ENCODE assay signal across 24 cellular contexts in genomic region chr1:173056355-173056754, GRCh38. TPM values are rescaled to one million over a fixed set of nuclear protein-coding genes. Genes with fewer than 3 reads are reported as not detected.
"Had no signal": no experiment of that assay in that cellular context is flagged by ENCODE, and none has a peak within 500 bp of the region (broad histone marks: within the 10 kb centered on the region; RNA-seq: fewer than 3 reads in every experiment).

No MANE protein-coding gene starts in this region.

- H3K27ac Mint-ChIP-seq: activated naive CD4-positive, alpha-beta T cell treated with anti-CD3 and anti-CD28 coated beads, Interleukin-2, amount 50 U/mL, for 72 hours; brain; effector memory CD8-positive, alpha-beta T cell; mesothelial cell of epicardium; naive thymus-derived CD8-positive, alpha-beta T cell; neural progenitor cell had no signal

- DNase-seq: activated CD4-positive, alpha-beta T cell treated with anti-CD3 and anti-CD28 coated beads for 1 hour; activated CD4-positive, alpha-beta T cell treated with anti-CD3 and anti-CD28 coated beads, Interleukin-2, amount 50 U/mL, for 1 hour; activated gamma-delta T cell treated with Interleukin-2 at 50 U/mL for 16 hours; activated T-cell treated with anti-CD3 and anti-CD28 coated beads, Interleukin-2, amount 50 U/mL, for 1 hour; aorta; central memory CD4-positive, alpha-beta T cell; colonic mucosa; dorsolateral prefrontal cortex; effector memory CD8-positive, alpha-beta T cell; heart right ventricle; naive thymus-derived CD8-positive, alpha-beta T cell; stimulated activated CD4-positive, alpha-beta T cell treated with anti-CD3 and anti-CD28 coated beads, Interleukin-15, amount 100 ng/mL, for 24 hours; stimulated activated naive CD4-positive, alpha-beta T cell; T-helper 9 cell; upper lobe of left lung had no signal

- H3K27me3 Mint-ChIP-seq: brain; effector memory CD8-positive, alpha-beta T cell; naive thymus-derived CD8-positive, alpha-beta T cell had no signal

- H3K9ac ChIP-seq: neural progenitor cell had no signal

- FAIRE-seq: endothelial cell of umbilical vein had no signal

- H3K36me3 ChIP-seq: colonic mucosa, heart right ventricle, neural progenitor cell, thoracic aorta, upper lobe of left lung had no signal

- H3K27ac ChIP-seq: colonic mucosa, dorsolateral prefrontal cortex, heart right ventricle, neural progenitor cell, thoracic aorta, upper lobe of left lung had no signal

- H3K4me1 ChIP-seq: colonic mucosa, neural progenitor cell had no signal

- H3K4me1 Mint-ChIP-seq: brain, neural progenitor cell had no signal

- H3K4me2 ChIP-seq: neural progenitor cell, smooth muscle cell had no signal

- H3K36me3 Mint-ChIP-seq: activated naive CD4-positive, alpha-beta T cell treated with anti-CD3 and anti-CD28 coated beads, Interleukin-2, amount 50 U/mL, for 72 hours; brain; mesothelial cell of epicardium; naive thymus-derived CD8-positive, alpha-beta T cell; neural progenitor cell had no signal

- H3K27me3 ChIP-seq: colonic mucosa, dorsolateral prefrontal cortex, heart right ventricle, neural progenitor cell, upper lobe of left lung had no signal

- H3K9me3 ChIP-seq: colonic mucosa, heart right ventricle, thoracic aorta, upper lobe of left lung had no signal

- H3K9me3 Mint-ChIP-seq: activated naive CD4-positive, alpha-beta T cell treated with anti-CD3 and anti-CD28 coated beads, Interleukin-2, amount 50 U/mL, for 72 hours; brain; effector memory CD8-positive, alpha-beta T cell; naive thymus-derived CD8-positive, alpha-beta T cell; neural progenitor cell had no signal

- H2AFZ ChIP-seq: neural progenitor cell had no signal

- H3K4me3 ChIP-seq: colonic mucosa, dorsolateral prefrontal cortex, heart right ventricle, neural progenitor cell, smooth muscle cell, thoracic aorta, upper lobe of left lung had no signal

- H3K4me3 Mint-ChIP-seq: brain; effector memory CD8-positive, alpha-beta T cell; mesothelial cell of epicardium; naive thymus-derived CD8-positive, alpha-beta T cell; neural progenitor cell had no signal

RNA-seq across cellular contexts. Expression of gene TNFSF18, which starts 5.6 kb away (rescaled TPM):
- total RNA-seq: activated naive CD4-positive, alpha-beta T cell treated with anti-CD3 and anti-CD28 coated beads, Interleukin-2, amount 50 U/mL, for 72 hours; colonic mucosa; kidney epithelial cell; naive thymus-derived CD8-positive, alpha-beta T cell; smooth muscle cell; T-helper 1 cell treated with Interleukin-12 subunit alpha and Interleukin-12 subunit beta and Interleukin-4 antibody, amounts not matched to agents 30 ng/mL and 1 ng/mL, for 36 hours had no signal
- polyA plus RNA-seq: aorta; naive thymus-derived CD8-positive, alpha-beta T cell had no signal
